Comparison of ENCODE assay signal across 21 cellular contexts in genomic region chr5:126402591-126402990, GRCh38.
"Had no signal": no experiment of that assay in that cellular context is flagged by ENCODE, and none has a peak within 500 bp of the region (broad histone marks: within the 10 kb centered on the region; RNA-seq: fewer than 3 reads in every experiment).

No MANE protein-coding gene starts in this region.

- H3K9ac ChIP-seq: neural progenitor cell had no signal

- H3K27me3 ChIP-seq: adrenal gland, colonic mucosa, dorsolateral prefrontal cortex, esophagus squamous epithelium, foreskin keratinocyte, hepatocyte, neural progenitor cell, ovary, stomach, vagina had no signal

- H3K4me2 ChIP-seq: hepatocyte, neural progenitor cell, smooth muscle cell had no signal

- H2AFZ ChIP-seq: hepatocyte, neural progenitor cell had no signal

- H3K9me3 ChIP-seq: colonic mucosa, ovary, prostate gland had no signal

- H3K4me1 ChIP-seq: adrenal gland, colonic mucosa, esophagus squamous epithelium, foreskin keratinocyte, neural progenitor cell, prostate gland, vagina had no signal

- H3K27ac ChIP-seq: adrenal gland, colonic mucosa, dorsolateral prefrontal cortex, esophagus squamous epithelium, foreskin keratinocyte, hepatocyte, neural progenitor cell, ovary, prostate gland, stomach, vagina had no signal

- H3K36me3 ChIP-seq: adrenal gland, colonic mucosa, esophagus squamous epithelium, ovary, prostate gland, stomach, vagina had no signal

- DNase-seq: activated CD4-positive, alpha-beta T cell treated with anti-CD3 and anti-CD28 coated beads for 1 hour; activated CD4-positive, alpha-beta T cell treated with anti-CD3 and anti-CD28 coated beads, Interleukin-2, amount 50 U/mL, for 1 hour; activated CD8-positive, alpha-beta T cell treated with anti-CD3 and anti-CD28 coated beads, Interleukin-2, amount 10 ng/mL, durations not matched to agents 7 days and 5 days; adrenal gland; colonic mucosa; dorsolateral prefrontal cortex; esophagus squamous epithelium; foreskin keratinocyte; glutamatergic neuron; immature natural killer cell; naive thymus-derived CD4-positive, alpha-beta T cell; ovary; right cardiac atrium; stimulated activated CD4-positive, alpha-beta T cell treated with anti-CD3 and anti-CD28 coated beads, Interleukin-15, amount 100 ng/mL, for 24 hours; stomach; T-helper 9 cell had no signal

- H3K4me3 ChIP-seq: adrenal gland, colonic mucosa, dorsolateral prefrontal cortex, esophagus squamous epithelium, hepatocyte, neural progenitor cell, ovary, prostate gland, smooth muscle cell, stomach, vagina had no signal
